ENCODE assay signal across 8 cellular contexts in the genomic region with DNA sequence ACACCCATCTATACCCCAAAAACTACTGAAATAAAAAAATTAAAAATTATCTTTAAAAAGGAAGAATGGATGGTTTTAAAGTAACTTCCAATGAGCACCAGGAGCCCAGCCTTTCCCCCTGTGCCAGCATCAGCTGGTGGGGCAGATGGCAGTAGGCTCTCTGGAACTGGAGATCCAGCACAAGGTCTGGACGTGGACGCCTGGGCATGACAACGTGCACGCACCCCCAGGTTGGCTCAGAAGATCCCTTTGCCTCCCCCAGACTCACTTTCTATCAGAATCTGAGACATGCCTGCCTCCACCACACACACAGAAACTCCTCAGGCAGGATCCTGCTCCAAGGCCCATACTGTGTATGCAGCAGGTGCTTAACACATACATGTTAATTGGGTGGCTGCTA. TPM values are rescaled to one million over a fixed set of nuclear protein-coding genes. Genes with fewer than 3 reads are reported as not detected.
"Had no signal": no experiment of that assay in that cellular context is flagged by ENCODE, and none has a peak within 500 bp of the region (broad histone marks: within the 10 kb centered on the region; RNA-seq: fewer than 3 reads in every experiment).

No MANE protein-coding gene starts in this region.

- H3K4me3 ChIP-seq: K562 had no signal

- DNase-seq: IMR-90, KBM-7 had no signal

- H3K27me3 Mint-ChIP-seq: IgD-negative memory B cell had no signal

- H3K36me3 Mint-ChIP-seq: IgD-negative memory B cell had no signal

- H3K4me3 Mint-ChIP-seq: IgD-negative memory B cell had no signal

- H3K4me1 Mint-ChIP-seq: IgD-negative memory B cell had no signal

- H3K27ac ChIP-seq: HL-60 had no signal

RNA-seq across cellular contexts. Expression of gene TCERG1L, which starts 35.8 kb away (rescaled TPM):
- total RNA-seq: HepG2, HT-29, HT1080, IMR-90, K562 had no signal
- polyA plus RNA-seq: HepG2, IgD-negative memory B cell, IMR-90, K562 had no signal
